Comparison of ENCODE assay signal across 20 cellular contexts in genomic region chr2:27856386-27856785, GRCh38.
"Had no signal": no experiment of that assay in that cellular context is flagged by ENCODE, and none has a peak within 500 bp of the region (broad histone marks: within the 10 kb centered on the region; RNA-seq: fewer than 3 reads in every experiment).

No MANE protein-coding gene starts in this region.

- H3K27ac Mint-ChIP-seq: activated CD8-positive, alpha-beta T cell treated with anti-CD3 and anti-CD28 coated beads, Interleukin-2, amount 10 ng/mL, durations not matched to agents 7 days and 5 days; memory B cell; stimulated activated naive CD8-positive, alpha-beta T cell treated with anti-CD3 and anti-CD28 coated beads, Interleukin-15, Interleukin-2, amounts not matched to agents 100 ng/mL and 50 ng/mL, for 24 hours had no signal

- H3K4me1 Mint-ChIP-seq: memory B cell, neural crest cell had no signal

- ATAC-seq: activated CD4-positive, alpha-beta T cell treated with anti-CD3 and anti-CD28 coated beads for 36 hours; activated CD8-positive, alpha-beta T cell treated with anti-CD3 and anti-CD28 coated beads, Interleukin-2, amount 10 ng/mL, durations not matched to agents 7 days and 5 days; esophagus mucosa; gastroesophageal sphincter had no signal

- H3K9me3 Mint-ChIP-seq: activated naive CD4-positive, alpha-beta T cell treated with anti-CD3 and anti-CD28 coated beads, Interleukin-2, amount 50 U/mL, for 24 hours had no signal

- H3K27me3 ChIP-seq: brain microvascular endothelial cell, dorsolateral prefrontal cortex, gastroesophageal sphincter, ovary, upper lobe of left lung had no signal

- H3K36me3 ChIP-seq: brain microvascular endothelial cell, gastroesophageal sphincter, left ventricle myocardium inferior, ovary, upper lobe of left lung had no signal

- H3K4me1 ChIP-seq: upper lobe of left lung had no signal

- H3K4me3 Mint-ChIP-seq: activated CD4-positive, alpha-beta T cell treated with anti-CD3 and anti-CD28 coated beads for 36 hours; activated CD8-positive, alpha-beta T cell treated with anti-CD3 and anti-CD28 coated beads, Interleukin-2, amount 10 ng/mL, durations not matched to agents 7 days and 5 days; memory B cell; neural crest cell; stimulated activated naive CD8-positive, alpha-beta T cell treated with anti-CD3 and anti-CD28 coated beads, Interleukin-15, Interleukin-2, amounts not matched to agents 100 ng/mL and 50 ng/mL, for 24 hours had no signal

- H3K4me3 ChIP-seq: dorsolateral prefrontal cortex, gastroesophageal sphincter, left ventricle myocardium inferior, ovary, upper lobe of left lung had no signal

- H3K9me3 ChIP-seq: ovary, upper lobe of left lung had no signal

- H3K27ac ChIP-seq: brain microvascular endothelial cell, dorsolateral prefrontal cortex, gastroesophageal sphincter, left ventricle myocardium inferior, ovary, upper lobe of left lung, VCaP had no signal

- H3K27me3 Mint-ChIP-seq: activated CD4-positive, alpha-beta T cell treated with anti-CD3 and anti-CD28 coated beads for 36 hours; activated naive CD4-positive, alpha-beta T cell treated with anti-CD3 and anti-CD28 coated beads, Interleukin-2, amount 50 U/mL, for 24 hours; stimulated activated naive CD8-positive, alpha-beta T cell treated with anti-CD3 and anti-CD28 coated beads, Interleukin-15, Interleukin-2, amounts not matched to agents 100 ng/mL and 50 ng/mL, for 24 hours had no signal

- DNase-seq: activated CD4-positive, alpha-beta T cell treated with anti-CD3 and anti-CD28 coated beads for 36 hours; activated CD8-positive, alpha-beta T cell treated with anti-CD3 and anti-CD28 coated beads, Interleukin-2, amount 10 ng/mL, durations not matched to agents 7 days and 5 days; activated effector memory CD4-positive, alpha-beta T cell treated with Interleukin-2 at 50 U/mL for 16 hours; amniotic stem cell; brain microvascular endothelial cell; dorsolateral prefrontal cortex; islet precursor cell; left ventricle myocardium inferior; ovary; stimulated activated CD4-positive, alpha-beta T cell treated with anti-CD3 and anti-CD28 coated beads, Interleukin-4, amount 100 ng/mL, for 1 hour; stimulated activated CD8-positive, alpha-beta memory T cell treated with anti-CD3 and anti-CD28 coated beads, Interleukin-4, amount 100 ng/mL, for 48 hours; T1000; upper lobe of left lung had no signal
